In the genomic region with DNA sequence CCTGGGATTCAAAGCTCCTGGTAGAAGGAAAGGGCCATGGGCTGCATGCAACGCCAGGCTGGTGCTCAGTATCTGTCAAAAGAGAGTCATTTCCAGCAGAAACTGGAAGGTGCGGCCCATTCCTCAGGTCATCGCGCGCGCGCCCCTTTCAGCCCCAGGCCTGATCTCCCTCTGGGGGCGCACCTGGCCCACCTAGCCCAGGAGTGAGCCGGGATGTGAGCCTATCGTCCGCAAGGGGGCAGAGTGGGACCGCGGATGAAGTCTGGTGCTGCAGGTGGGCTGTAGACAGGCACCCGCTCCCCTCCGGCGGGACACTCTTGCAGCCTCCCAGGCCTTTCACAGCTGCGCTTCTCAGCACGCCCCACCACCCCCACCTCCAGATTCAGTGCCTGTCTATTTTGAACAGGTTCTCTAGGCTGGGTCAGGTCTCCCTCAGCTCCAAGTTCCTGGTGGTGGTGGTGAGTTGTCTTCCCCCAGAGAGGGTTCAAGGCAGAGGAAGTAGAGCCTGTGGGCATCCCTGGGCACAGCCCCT, we compare ENCODE assay signal across 8 cellular contexts. TPM values are rescaled to one million over a fixed set of nuclear protein-coding genes. Genes with fewer than 3 reads are reported as not detected.
DNase-seq lines count a peak whose midpoint lies in the region; TF ChIP-seq lines count a peak whose summit lies in the region.

No MANE protein-coding gene starts in this region.

- H3K27me3 ChIP-seq in H7 (ENCODE audit: control insufficient read depth, insufficient read depth, low read length) (no peaks in the 10 kb centered on the region), hepatocyte (no peaks in the 10 kb centered on the region), spleen (replicated peaks in 1 of 7) (no peaks in the 10 kb centered on the region)

- no peaks in the 10 kb centered on the region for H3K9me2 ChIP-seq in hepatocyte (replicated peaks; ENCODE audit: insufficient read depth)

- DNase-seq in ELR (ENCODE audit: low read depth) (peak; percentile 76), H7 (peak; percentile 98), NB4 (ENCODE audit: low read depth) (peak; percentile 81), T-helper 2 cell (peak; percentile 73 to 81 (median 79)), hepatocyte (ENCODE audit: low spot score) (peak; percentile 85), spleen (peak; percentile 94), GF-D8 (lab: John Stamatoyannopoulos, UW) (no peak)

- peak overlapping the region; percentile 45 for H3K27ac ChIP-seq in angular gyrus (ENCODE audit: low read depth, low read length)
- H3K27ac ChIP-seq in hepatocyte, result no peak overlapping the region
- no peak overlapping the region for H3K27ac ChIP-seq in spleen

- peak overlapping the region; percentile 31 for H3K4me2 ChIP-seq in hepatocyte

- no peak overlapping the region for H3K4me3 ChIP-seq in H7 (ENCODE audit: insufficient read depth, low read depth, low read length)
- no peak overlapping the region for H3K4me3 ChIP-seq in NB4 (ENCODE audit: low read depth, low read length)
- H3K4me3 ChIP-seq in hepatocyte, result no peak overlapping the region
- no peak overlapping the region for H3K4me3 ChIP-seq in spleen

- WGBS in hepatocyte (ENCODE audit: low lambda C conversion rate, missing lambda C conversion rate), result 4% methylated on average over 17 of the region's 18 CpGs
- 1 to 3% (median 2%) methylated on average over 13 to 18 of the region's 18 CpGs for WGBS in spleen, 5 donors

- no peaks in the 10 kb centered on the region for H4K20me1 ChIP-seq in hepatocyte (ENCODE audit: insufficient read depth, poor library complexity, severe bottlenecking)

- no peaks in the 10 kb centered on the region for H3K36me3 ChIP-seq in H7 (replicated peaks; ENCODE audit: control insufficient read depth, insufficient read depth, low read length)
- H3K36me3 ChIP-seq in hepatocyte (replicated peaks; ENCODE audit: insufficient read depth, low read depth), result no peaks in the 10 kb centered on the region
- no peaks in the 10 kb centered on the region for H3K36me3 ChIP-seq in spleen

- no peak overlapping the region for H2AFZ ChIP-seq in hepatocyte

- no peaks in the 10 kb centered on the region for H3K9me3 ChIP-seq in hepatocyte (ENCODE audit: low read depth)
- no peaks in the 10 kb centered on the region for H3K9me3 ChIP-seq in spleen

- TF ChIP-seq CTCF in NB4 (IDR thresholded peaks at IDR 0.05; ENCODE audit: low read depth, low read length) (peak; percentile 83), hepatocyte (IDR thresholded peaks at IDR 0.05; ENCODE audit: poor library complexity) (peak; percentile 98), spleen (IDR thresholded peaks at IDR 0.05 in 8 of 11, conservative IDR thresholded peaks at IDR 0.05 in 3 of 11) (peak; percentile 91 to 98 (median 93))

- intact Hi-C loops in spleen (cut with DNase I; ENCODE audit: low total_unique reads), result loop anchor here (2.0 to 10.0 kb wide), 3 partner anchors 53 to 141 kb away; a partner anchor contains a TSS

- H3K4me1 ChIP-seq in hepatocyte (ENCODE audit: insufficient read depth), result peaks cover 19% of the 10 kb centered on the region
- H3K4me1 ChIP-seq in spleen, result peaks cover 15 to 37% (median 34%) of the 10 kb centered on the region in 6 donors

- H3K79me2 ChIP-seq in hepatocyte, result no peaks in the 10 kb centered on the region

- TF ChIP-seq POLR2A in NB4 (IDR thresholded peaks at IDR 0.05; ENCODE audit: extremely low read depth, insufficient read length), result no peak
- TF ChIP-seq POLR2A in spleen (IDR thresholded peaks at IDR 0.05), result no peak

RNA-seq across cellular contexts. Expression of a gene that starts 5.8 kb away (rescaled TPM):
- 1,001 and 1,107 TPM in 2 replicates for total RNA-seq in H7 (2014; rRNA removed; shearing (Covaris generic))
- total RNA-seq in hepatocyte (981 and 1,184 TPM in 2 replicates), spleen (1,000 to 10,000 TPM in 4 of 7 donors, 100 to 1,000 TPM in 3; 684 to 1,403 (median 1,036) TPM)
- polyA plus RNA-seq in hepatocyte (786 and 812 TPM in 2 replicates), spleen (1,000 to 10,000 TPM; 3,003 to 4,302 (median 4,113) TPM)

RNA-seq across cellular contexts. Expression of a gene that starts 18.2 kb away (rescaled TPM):
- 97.7 and 101 TPM in 2 replicates for total RNA-seq in H7 (2014; rRNA removed; shearing (Covaris generic))
- total RNA-seq in hepatocyte, result 114 and 164 TPM in 2 replicates
- 148 and 183 TPM in 2 replicates for polyA plus RNA-seq in hepatocyte
- total RNA-seq in spleen, result 10 to 100 TPM; 16.7 to 31.1 (median 26.0) TPM
- 10 to 100 TPM; 28.1 to 29.8 (median 29.2) TPM for polyA plus RNA-seq in spleen

RNA-seq across cellular contexts. Expression of a gene that starts 26.6 kb away (rescaled TPM):
- 7.5 and 7.7 TPM in 2 replicates for total RNA-seq in H7 (2014; rRNA removed; shearing (Covaris generic))
- 17.1 and 22.3 TPM in 2 replicates for total RNA-seq in hepatocyte
- polyA plus RNA-seq in hepatocyte, result 55.1 and 68.6 TPM in 2 replicates
- total RNA-seq in spleen, result 10 to 100 TPM in 4 of 7 donors, 1 to 10 TPM in 3; 8.7 to 23.9 (median 12.3) TPM
- 10 to 100 TPM; 18.7 to 26.7 (median 22.1) TPM for polyA plus RNA-seq in spleen

RNA-seq across cellular contexts. Expression of a gene that starts 27.7 kb away (rescaled TPM):
- total RNA-seq in H7 (2014; rRNA removed; shearing (Covaris generic)), result 20.8 and 24.3 TPM in 2 replicates
- total RNA-seq in hepatocyte (31.9 and 32.8 TPM in 2 replicates), spleen (10 to 100 TPM; 33.8 to 74.9 (median 56.3) TPM)
- polyA plus RNA-seq in hepatocyte (40.2 and 48.4 TPM in 2 replicates), spleen (10 to 100 TPM; 60.1 to 71.4 (median 66.8) TPM)

RNA-seq across cellular contexts. Expression of a gene that starts 34.3 kb away (rescaled TPM):
- 29.4 and 48.1 TPM in 2 replicates for total RNA-seq in H7 (2014; rRNA removed; shearing (Covaris generic))
- total RNA-seq in hepatocyte (48.6 and 60.2 TPM in 2 replicates), spleen (10 to 100 TPM; 17.1 to 24.6 (median 20.7) TPM)
- polyA plus RNA-seq in hepatocyte (42.4 and 53.7 TPM in 2 replicates), spleen (10 to 100 TPM; 12.8 to 41.7 (median 23.2) TPM)
